ENCODE assay signal across 11 cellular contexts in the genomic region with DNA sequence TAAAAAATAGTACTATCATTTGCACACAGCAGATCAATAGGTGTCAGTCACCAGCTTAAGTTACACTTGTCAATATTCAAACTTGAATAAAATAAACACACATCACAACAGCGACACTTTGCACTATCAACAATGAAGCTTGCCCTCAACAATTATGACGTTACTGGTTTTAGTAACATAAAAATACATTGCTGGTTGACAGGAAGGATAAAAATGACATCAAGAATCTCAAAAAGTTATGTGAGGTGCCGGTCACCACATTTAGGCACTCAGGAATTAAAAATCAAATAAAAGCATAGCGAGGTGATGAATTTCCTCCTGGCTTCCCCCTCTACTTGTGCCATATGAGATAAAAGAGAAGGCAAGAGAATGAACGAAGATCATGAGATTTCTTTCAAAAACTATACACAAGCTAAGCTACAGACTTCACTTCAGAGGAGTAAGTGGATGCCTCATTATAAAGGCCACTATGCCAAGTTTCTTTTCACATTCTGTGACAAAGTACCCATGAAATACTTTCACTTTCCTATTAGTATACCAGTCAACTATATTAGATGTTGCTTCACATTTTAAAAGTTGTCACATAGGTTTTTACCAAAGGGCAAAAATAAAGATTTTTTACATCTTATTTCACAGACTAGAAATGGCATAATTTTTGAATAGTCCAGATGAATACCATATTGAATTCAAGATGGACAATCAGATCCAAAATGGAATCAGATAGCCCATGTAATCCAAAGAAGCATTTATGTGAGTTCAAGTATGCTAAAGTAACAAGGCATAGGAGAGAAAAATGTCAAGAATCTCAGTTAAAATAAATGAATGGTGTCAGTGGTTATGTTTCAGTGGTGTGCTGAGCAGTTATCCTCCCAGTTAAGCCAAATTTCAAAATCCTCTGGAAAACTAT. TPM values are rescaled to one million over a fixed set of nuclear protein-coding genes. Genes with fewer than 3 reads are reported as not detected.
DNase-seq lines count a peak whose midpoint lies in the region; ATAC-seq, FAIRE-seq and TF ChIP-seq lines count a peak whose summit lies in the region.
"Had no signal": no experiment of that assay in that cellular context is flagged by ENCODE, and none has a peak within 500 bp of the region (broad histone marks: within the 10 kb centered on the region; RNA-seq: fewer than 3 reads in every experiment).

No MANE protein-coding gene starts in this region.

- no peak overlapping the region for H3K27ac ChIP-seq in Karpas-422 (ENCODE audit: low read length)

- H3K9ac ChIP-seq in Karpas-422 (ENCODE audit: low read length) = no peak overlapping the region

- peak overlapping the region; percentile 77 for H3K27ac Mint-ChIP-seq in activated CD8-positive, alpha-beta T cell treated with anti-CD3 and anti-CD28 coated beads, Interleukin-2, amount 10 ng/mL, durations not matched to agents 7 days and 5 days
- H3K27ac Mint-ChIP-seq in glutamatergic neuron (ENCODE audit: unreplicated experiment) = no peak overlapping the region
- H3K27ac Mint-ChIP-seq: CD4-positive, alpha-beta T cell had no signal

- H3K9me3 Mint-ChIP-seq in activated CD8-positive, alpha-beta T cell treated with anti-CD3 and anti-CD28 coated beads, Interleukin-2, amount 10 ng/mL, durations not matched to agents 7 days and 5 days (ENCODE audit: insufficient read depth) = no peaks in the 10 kb centered on the region
- peaks cover 8% of the 10 kb centered on the region for H3K9me3 Mint-ChIP-seq in glutamatergic neuron (ENCODE audit: unreplicated experiment)
- H3K9me3 Mint-ChIP-seq: CD4-positive, alpha-beta T cell had no signal

- no peak for ATAC-seq in activated CD8-positive, alpha-beta T cell treated with anti-CD3 and anti-CD28 coated beads, Interleukin-2, amount 10 ng/mL, durations not matched to agents 7 days and 5 days
- no peak for ATAC-seq in HG03139 (IDR thresholded peaks at IDR 0.05; ENCODE audit: unreplicated experiment)
- ATAC-seq in GM19023 (IDR thresholded peaks at IDR 0.05; ENCODE audit: unreplicated experiment) = no peak

- H3K4me3 Mint-ChIP-seq in activated CD8-positive, alpha-beta T cell treated with anti-CD3 and anti-CD28 coated beads, Interleukin-2, amount 10 ng/mL, durations not matched to agents 7 days and 5 days = peak overlapping the region; percentile 51
- peak overlapping the region; percentile 61 for H3K4me3 Mint-ChIP-seq in glutamatergic neuron (ENCODE audit: unreplicated experiment)

- no peak overlapping the region for H3K4me3 ChIP-seq in Karpas-422 (ENCODE audit: low read length)

- H3K27me3 ChIP-seq in Karpas-422 (ENCODE audit: low read length) = peaks cover 5% of the 10 kb centered on the region; the same call in 1 of the 2 replicates

- TF ChIP-seq CTCF in GM10266 (IDR thresholded peaks at IDR 0.05; ENCODE audit: control insufficient read depth, insufficient read depth, low read depth, missing control alignments) (no peak), glutamatergic neuron (IDR thresholded peaks at IDR 0.05; ENCODE audit: partially characterized antibody, unreplicated experiment) (no peak)

- DNase-seq in A172 (ENCODE audit: low spot score) = peak; percentile 21
- peak; percentile 25 for DNase-seq in GM10266 (ENCODE audit: extremely low spot score)
- no peak for DNase-seq in activated CD8-positive, alpha-beta T cell treated with anti-CD3 and anti-CD28 coated beads, Interleukin-2, amount 10 ng/mL, durations not matched to agents 7 days and 5 days
- no peak for DNase-seq in glutamatergic neuron
- no peak for DNase-seq in Karpas-422
- no peak for DNase-seq in GM19239 (ENCODE audit: insufficient read length, low spot score)
- DNase-seq: CD4-positive, alpha-beta T cell; KG1; substantia nigra had no signal

- peaks cover 32% of the 10 kb centered on the region for H3K4me1 Mint-ChIP-seq in activated CD8-positive, alpha-beta T cell treated with anti-CD3 and anti-CD28 coated beads, Interleukin-2, amount 10 ng/mL, durations not matched to agents 7 days and 5 days (ENCODE audit: low read depth)
- peaks cover 3% of the 10 kb centered on the region for H3K4me1 Mint-ChIP-seq in glutamatergic neuron (ENCODE audit: low read depth, unreplicated experiment)

- H4K20me1 ChIP-seq in Karpas-422 (ENCODE audit: insufficient read depth, low read depth, low read length) = no peaks in the 10 kb centered on the region

- peaks cover 10% of the 10 kb centered on the region for H3K36me3 Mint-ChIP-seq in activated CD8-positive, alpha-beta T cell treated with anti-CD3 and anti-CD28 coated beads, Interleukin-2, amount 10 ng/mL, durations not matched to agents 7 days and 5 days (ENCODE audit: low read depth)
- no peaks in the 10 kb centered on the region for H3K36me3 Mint-ChIP-seq in glutamatergic neuron (ENCODE audit: unreplicated experiment)

- 0 out of 2 replicates have a peak, but pooled peaks cover 4% of the 10 kb centered on the region for H3K9me2 ChIP-seq in Karpas-422 (replicated peaks; ENCODE audit: insufficient read depth, low read length)

- no peak overlapping the region for H3K4me2 ChIP-seq in Karpas-422 (ENCODE audit: low read depth, low read length, poor library complexity, severe bottlenecking)

- H3K36me3 ChIP-seq in Karpas-422 (ENCODE audit: insufficient read depth, low read length) = no peaks in the 10 kb centered on the region

- peaks cover 11% of the 10 kb centered on the region for H3K27me3 Mint-ChIP-seq in activated CD8-positive, alpha-beta T cell treated with anti-CD3 and anti-CD28 coated beads, Interleukin-2, amount 10 ng/mL, durations not matched to agents 7 days and 5 days (ENCODE audit: low read depth)
- peaks cover 11% of the 10 kb centered on the region for H3K27me3 Mint-ChIP-seq in glutamatergic neuron (ENCODE audit: unreplicated experiment)
- H3K27me3 Mint-ChIP-seq: CD4-positive, alpha-beta T cell had no signal

- no peaks in the 10 kb centered on the region for H3K9me3 ChIP-seq in Karpas-422 (ENCODE audit: low read length)

- POLR2A ChIA-PET in activated CD8-positive, alpha-beta T cell treated with anti-CD3 and anti-CD28 coated beads, Interleukin-2, amount 10 ng/mL, durations not matched to agents 7 days and 5 days (lab: Charles Lee) = interaction anchor here (0.6 to 1.5 kb wide), 3 partner anchors 78 to 511 kb away, joined by 3 read pairs; partner anchors contain the start of gene HBP1

- H2AFZ ChIP-seq in Karpas-422 (ENCODE audit: low read length) = no peak overlapping the region

- H3K79me2 ChIP-seq in Karpas-422 (ENCODE audit: low read length) = no peaks in the 10 kb centered on the region

- CTCF ChIA-PET in activated CD8-positive, alpha-beta T cell treated with anti-CD3 and anti-CD28 coated beads, Interleukin-2, amount 10 ng/mL, durations not matched to agents 7 days and 5 days (lab: Charles Lee) = interaction anchor here (1.1 to 10.0 kb wide), 6 partner anchors 17 to 480 kb away, joined by 3 to 195 read pairs (median 10); no protein-coding TSS in a partner anchor

- no peak for FAIRE-seq in GM19239 (lab: Jason Lieb, UNC)

- H3K4me1 ChIP-seq in Karpas-422 (ENCODE audit: low read length) = peaks cover 15% of the 10 kb centered on the region

RNA-seq across cellular contexts. Expression of gene CCDC71L, which starts 3.6 kb away (rescaled TPM):
- total RNA-seq in A172 (2014; rRNA removed; shearing (Covaris generic)) = 20.6 TPM in 2 replicates
- total RNA-seq in activated CD8-positive, alpha-beta T cell treated with anti-CD3 and anti-CD28 coated beads, Interleukin-2, amount 10 ng/mL, durations not matched to agents 7 days and 5 days = 10 to 100 TPM; 16.6 to 17.8 TPM
- total RNA-seq in glutamatergic neuron (ENCODE audit: unreplicated experiment) = 38.9 TPM
- 18.7 and 31.0 TPM in 2 replicates for total RNA-seq in Karpas-422 (2014; rRNA removed; shearing (Covaris generic); ENCODE audit: low replicate concordance)

Comparison
In these comparisons a context has a peak if more than half of its experiments do, and no peak if none do; other contexts are left out.
1. DNase-seq: peak in A172 (single experiment) and GM10266 (single experiment); none in activated CD8-positive, alpha-beta T cell treated with anti-CD3 and anti-CD28 coated beads, Interleukin-2, amount 10 ng/mL, durations not matched to agents 7 days and 5 days (single experiment), glutamatergic neuron (single experiment), Karpas-422 (single experiment) and GM19239 (single experiment).